ENCODE assay signal across 9 cellular contexts in genomic region chr1:7679873-7680790, GRCh38.
A peak's percentile ranks its signal among the peaks of the same experiment; 100 is the strongest.
DNase-seq lines count a peak whose midpoint lies in the region; ATAC-seq and TF ChIP-seq lines count a peak whose summit lies in the region.
"Had no signal": no experiment of that assay in that cellular context is flagged by ENCODE, and none has a peak within 500 bp of the region (broad histone marks: within the 10 kb centered on the region; RNA-seq: fewer than 3 reads in every experiment).

No MANE protein-coding gene starts in this region.

- CTCF ChIA-PET in activated naive CD4-positive, alpha-beta T cell treated with anti-CD3 and anti-CD28 coated beads for 36 hours (lab: Charles Lee) = interaction anchor here (1.2 to 7.8 kb wide), 4 partner anchors 13 to 81 kb away, joined by 3 to 62 read pairs (median 24); no protein-coding TSS in a partner anchor

- H3K9ac ChIP-seq in OCI-LY1 (ENCODE audit: low read length) = no peak overlapping the region

- no peak overlapping the region for H2AFZ ChIP-seq in OCI-LY1 (ENCODE audit: low read length)

- peak; percentile 60 for ATAC-seq in gastroesophageal sphincter

- TF ChIP-seq EP300 in gastroesophageal sphincter (IDR thresholded peaks at IDR 0.05) = no peak
- TF ChIP-seq EP300 in tibial nerve (IDR thresholded peaks at IDR 0.05) = no peak

- H3K9me2 ChIP-seq in OCI-LY1 (ENCODE audit: low read depth, low read length) = no peaks in the 10 kb centered on the region

- H3K4me3 Mint-ChIP-seq in activated naive CD4-positive, alpha-beta T cell treated with anti-CD3 and anti-CD28 coated beads for 36 hours = peak overlapping the region; percentile 70
- peak overlapping the region; percentile 86 for H3K4me3 Mint-ChIP-seq in neural crest cell

- intact Hi-C loops in activated naive CD4-positive, alpha-beta T cell treated with anti-CD3 and anti-CD28 coated beads for 36 hours (cut with micrococcal nuclease) = no loop called here

- H3K9me3 ChIP-seq in OCI-LY1 (ENCODE audit: low read length) = no peaks in the 10 kb centered on the region
- no peaks in the 10 kb centered on the region for H3K9me3 ChIP-seq in gastroesophageal sphincter
- no peaks in the 10 kb centered on the region for H3K9me3 ChIP-seq in tibial nerve

- TF ChIP-seq POLR2A in gastroesophageal sphincter (IDR thresholded peaks at IDR 0.05) = no peak
- peak in 1 of 2 donors; percentile 6 for TF ChIP-seq POLR2A in tibial nerve (IDR thresholded peaks at IDR 0.05)

- DNase-seq in DMS 273 (lab: John Stamatoyannopoulos, UW; ENCODE audit: unreplicated experiment) (peak; percentile 68), DMS 273 treated with DMSO at 0.1 percent for 48 hours (lab: John Stamatoyannopoulos, UW) (no peak), neural crest cell (ENCODE audit: low read depth, low spot score) (peak; percentile 56), tibial nerve (ENCODE audit: low spot score in 2 of 2) (no peak), NCI-H2029 treated with DMSO at 0.1 percent for 48 hours (lab: John Stamatoyannopoulos, UW) (no peak)
- DNase-seq in activated naive CD4-positive, alpha-beta T cell treated with anti-CD3 and anti-CD28 coated beads for 36 hours = peak; percentile 17

- WGBS in gastroesophageal sphincter (ENCODE audit: low coverage in 1 of 2), 2 donors = 0 to 2% methylated on average over 3 to 12 of the region's 81 CpGs
- WGBS in tibial nerve, 2 donors = 1 to 3% methylated on average over 33 to 56 of the region's 81 CpGs

- H3K27me3 ChIP-seq in OCI-LY1 (ENCODE audit: insufficient read depth, low read length) (peaks cover 8% of the 10 kb centered on the region; the same call in 1 of the 2 replicates), gastroesophageal sphincter (no peaks in the 10 kb centered on the region), tibial nerve (no peaks in the 10 kb centered on the region)

- TF ChIP-seq CTCF in OCI-LY1 (IDR thresholded peaks at IDR 0.05; ENCODE audit: low read length) (no peak), gastroesophageal sphincter (IDR thresholded peaks at IDR 0.05) (peak in 1 of 4 experiments; percentile 3), neural crest cell (conservative IDR thresholded peaks at IDR 0.05) (no peak), tibial nerve (IDR thresholded peaks at IDR 0.05) (no peak)

- H4K20me1 ChIP-seq in OCI-LY1 (ENCODE audit: insufficient read depth, low read length) = no peaks in the 10 kb centered on the region

- H3K9me3 Mint-ChIP-seq in activated naive CD4-positive, alpha-beta T cell treated with anti-CD3 and anti-CD28 coated beads for 36 hours = no peaks in the 10 kb centered on the region
- H3K9me3 Mint-ChIP-seq in neural crest cell = no peaks in the 10 kb centered on the region

- H3K27ac ChIP-seq in OCI-LY1 (ENCODE audit: low read depth, low read length, poor library complexity, severe bottlenecking) (no peak overlapping the region), gastroesophageal sphincter (peak overlapping the region in 3 of 4 donors; percentile 41 to 77 (median 68)), tibial nerve (peak overlapping the region; percentile 28 to 87 (median 51))
- H3K27ac ChIP-seq: epithelial cell of prostate had no signal

- H3K4me1 ChIP-seq in OCI-LY1 (ENCODE audit: insufficient read depth, low read length, severe bottlenecking) (no peaks in the 10 kb centered on the region), gastroesophageal sphincter (peaks cover 0 to 21% (median 9%) of the 10 kb centered on the region in 3 donors), tibial nerve (peaks cover 0 to 18% (median 3%) of the 10 kb centered on the region in 4 donors)

- H3K36me3 Mint-ChIP-seq in activated naive CD4-positive, alpha-beta T cell treated with anti-CD3 and anti-CD28 coated beads for 36 hours (ENCODE audit: low read depth) = no peaks in the 10 kb centered on the region
- H3K36me3 Mint-ChIP-seq in neural crest cell (ENCODE audit: low read depth) = no peaks in the 10 kb centered on the region

- peak overlapping the region; percentile 41 for H3K4me3 ChIP-seq in OCI-LY1 (ENCODE audit: low read depth, low read length, poor library complexity, severe bottlenecking)
- peak overlapping the region; percentile 42 to 83 for H3K4me3 ChIP-seq in gastroesophageal sphincter
- peak overlapping the region; percentile 54 to 92 (median 65) for H3K4me3 ChIP-seq in tibial nerve

- no peaks in the 10 kb centered on the region for H3K27me3 Mint-ChIP-seq in activated naive CD4-positive, alpha-beta T cell treated with anti-CD3 and anti-CD28 coated beads for 36 hours (ENCODE audit: low read depth)
- H3K27me3 Mint-ChIP-seq in neural crest cell (ENCODE audit: low read depth) = no peaks in the 10 kb centered on the region

- H3F3A ChIP-seq in OCI-LY1 (ENCODE audit: insufficient read depth, low read length) = no peaks in the 10 kb centered on the region

- H3K36me3 ChIP-seq in OCI-LY1 (ENCODE audit: insufficient read depth, low read length) (no peaks in the 10 kb centered on the region), gastroesophageal sphincter (no peaks in the 10 kb centered on the region), tibial nerve (no peaks in the 10 kb centered on the region)

- no peaks in the 10 kb centered on the region for H3K79me2 ChIP-seq in OCI-LY1 (ENCODE audit: insufficient read depth, low read length)

- no peaks in the 10 kb centered on the region for H3K4me1 Mint-ChIP-seq in activated naive CD4-positive, alpha-beta T cell treated with anti-CD3 and anti-CD28 coated beads for 36 hours (ENCODE audit: low read depth)
- peaks cover 3% of the 10 kb centered on the region for H3K4me1 Mint-ChIP-seq in neural crest cell

- H3K4me2 ChIP-seq in OCI-LY1 (ENCODE audit: low read length) = peak overlapping the region; percentile 36; the same call in 1 of the 2 replicates

- H3K27ac Mint-ChIP-seq in activated naive CD4-positive, alpha-beta T cell treated with anti-CD3 and anti-CD28 coated beads for 36 hours = no peak overlapping the region
- peak overlapping the region; percentile 97 for H3K27ac Mint-ChIP-seq in neural crest cell (ENCODE audit: unreplicated experiment)

Comparison
In these comparisons a context has a peak if more than half of its experiments do, and no peak if none do; other contexts are left out.
1. DNase-seq: peak in DMS 273 (single experiment), activated naive CD4-positive, alpha-beta T cell treated with anti-CD3 and anti-CD28 coated beads for 36 hours (single experiment) and neural crest cell (single experiment); none in DMS 273 treated with DMSO at 0.1 percent for 48 hours (single experiment), tibial nerve (0 of 2) and NCI-H2029 treated with DMSO at 0.1 percent for 48 hours (single experiment).
2. Peak in every context shown above with its lines, with median percentiles within 50 percentile points of each other: H3K4me3 ChIP-seq.